Comparison of ENCODE assay signal across 2 cellular contexts in genomic region chr17:81720267-81721071, GRCh38.
TF ChIP-seq lines count a peak whose summit lies in the region.

No MANE protein-coding gene starts in this region.

TF ChIP-seq in HCT116, 20 proteins besides CTCF, POLR2A, EP300 and RAD21:
- TF ChIP-seq POLR2AphosphoS5 (IDR thresholded peaks at IDR 0.05; ENCODE audit: low read depth, low read length) (no peak), SP1 (IDR thresholded peaks at IDR 0.05; ENCODE audit: low read depth) (no peak), SIN3A (IDR thresholded peaks at IDR 0.05; ENCODE audit: low read depth) (no peak), ELF1 (IDR thresholded peaks at IDR 0.05; ENCODE audit: borderline replicate concordance, low read depth) (no peak), JUND (IDR thresholded peaks at IDR 0.05) (no peak), TCF7L2 (IDR thresholded peaks at IDR 0.05; ENCODE audit: borderline replicate concordance, extremely low read depth, insufficient read depth, insufficient read length) (no peak), MAX (IDR thresholded peaks at IDR 0.05) (no peak), FOSL1 (IDR thresholded peaks at IDR 0.05; ENCODE audit: low read depth) (no peak), EGR1 (IDR thresholded peaks at IDR 0.05; ENCODE audit: low read depth) (no peak), CEBPB (IDR thresholded peaks at IDR 0.05; ENCODE audit: low read depth) (no peak), ZBTB33 (IDR thresholded peaks at IDR 0.05; ENCODE audit: extremely low read depth, insufficient replicate concordance, low read length) (no peak), EZH2 (IDR thresholded peaks at IDR 0.05) (no peak), ZFX (IDR thresholded peaks at IDR 0.05) (no peak), CBX3 (IDR thresholded peaks at IDR 0.05; ENCODE audit: low read depth) (no peak), YY1 (IDR thresholded peaks at IDR 0.05; ENCODE audit: extremely low read depth, insufficient replicate concordance, low read depth, low read length) (no peak), REST (IDR thresholded peaks at IDR 0.05; ENCODE audit: low read depth) (no peak), ZNF274 (IDR thresholded peaks at IDR 0.05; ENCODE audit: low read depth, low read length) (no peak)

TF ChIP-seq in H1, 55 proteins besides CTCF, POLR2A, EP300 and RAD21:
- TF ChIP-seq TAF7 (optimal IDR thresholded peaks at IDR 0.05; ENCODE audit: borderline replicate concordance, low read depth, low read length) (no peak), KDM5A (IDR thresholded peaks at IDR 0.05; ENCODE audit: low read length) (no peak), ATF3 (IDR thresholded peaks at IDR 0.05; ENCODE audit: insufficient read depth, low read depth, low read length) (no peak), ASH2L (IDR thresholded peaks at IDR 0.05; ENCODE audit: low read length) (no peak), CHD1 (IDR thresholded peaks at IDR 0.05; ENCODE audit: low read depth, low read length) (no peak), RFX5 (IDR thresholded peaks at IDR 0.05; ENCODE audit: borderline replicate concordance, low read depth, low read length) (no peak), CBX8 (IDR thresholded peaks at IDR 0.05; ENCODE audit: borderline replicate concordance, low read depth, low read length) (no peak), CEBPB (IDR thresholded peaks at IDR 0.05; ENCODE audit: low read depth, low read length) (no peak), RNF2 (IDR thresholded peaks at IDR 0.05; ENCODE audit: borderline replicate concordance, low read depth, low read length, missing control alignments, poor library complexity, severe bottlenecking) (no peak), NANOG (IDR thresholded peaks at IDR 0.05; ENCODE audit: insufficient read depth, low read depth, low read length, poor library complexity, severe bottlenecking) (no peak), GTF2F1 (IDR thresholded peaks at IDR 0.05; ENCODE audit: borderline replicate concordance, low read depth, low read length) (no peak), SP2 (IDR thresholded peaks at IDR 0.05; ENCODE audit: low read length) (no peak), RBBP5 (IDR thresholded peaks at IDR 0.05; ENCODE audit: borderline replicate concordance, low read depth, low read length) (no peak), CREB1 (IDR thresholded peaks at IDR 0.05) (no peak)
TF ChIP-seq in H1: peak in this region for 0.
